21 cellular contexts compared by ENCODE assay signal in the genomic region with DNA sequence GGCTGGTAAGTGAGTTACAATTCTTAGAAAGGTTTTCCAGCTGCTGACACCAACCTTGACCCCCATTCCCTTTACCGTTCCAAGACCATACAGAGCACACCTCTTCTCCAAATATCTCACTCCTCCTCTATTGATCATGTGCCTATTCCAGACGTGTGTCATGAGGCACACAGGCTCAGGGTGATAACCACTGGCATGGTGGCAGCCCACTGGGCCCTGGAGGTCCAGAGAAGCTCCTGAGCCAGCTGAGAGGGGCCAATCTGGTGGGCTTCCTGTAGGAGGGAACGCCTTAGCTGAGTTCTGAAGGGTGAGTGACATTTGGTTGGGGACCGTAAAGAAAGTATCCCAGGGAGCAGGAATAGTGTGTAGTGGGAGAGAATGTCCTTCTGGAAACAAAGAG. TPM values are rescaled to one million over a fixed set of nuclear protein-coding genes. Genes with fewer than 3 reads are reported as not detected.
DNase-seq lines count a peak whose midpoint lies in the region; ATAC-seq and TF ChIP-seq lines count a peak whose summit lies in the region.
"Had no signal": no experiment of that assay in that cellular context is flagged by ENCODE, and none has a peak within 500 bp of the region (broad histone marks: within the 10 kb centered on the region; RNA-seq: fewer than 3 reads in every experiment).

No MANE protein-coding gene starts in this region.

- no peaks in the 10 kb centered on the region for H3K27me3 Mint-ChIP-seq in activated naive CD4-positive, alpha-beta T cell treated with anti-CD3 and anti-CD28 coated beads, Interleukin-2, amount 50 U/mL, for 24 hours
- H3K27me3 Mint-ChIP-seq in brain = no peaks in the 10 kb centered on the region

- H3K36me3 ChIP-seq in WERI-Rb-1 (peaks cover 5% of the 10 kb centered on the region), SJCRH30 (no peaks in the 10 kb centered on the region)
- H3K36me3 ChIP-seq: HAP-1, prostate gland had no signal

- peaks cover 4% of the 10 kb centered on the region; the same call in 1 of the 2 replicates for H3K4me1 ChIP-seq in SJCRH30
- H3K4me1 ChIP-seq: HAP-1, prostate gland, testis had no signal

- no peaks in the 10 kb centered on the region for H3K27me3 ChIP-seq in WERI-Rb-1 (ENCODE audit: insufficient read depth, low read depth, severe bottlenecking)
- no peaks in the 10 kb centered on the region for H3K27me3 ChIP-seq in SJCRH30
- H3K27me3 ChIP-seq: MG63, testis had no signal

- no peak for ATAC-seq in stimulated activated effector memory CD8-positive, alpha-beta T cell treated with anti-CD3 and anti-CD28 coated beads, Interleukin-12 subunit alpha, Interleukin-12 subunit beta, amount 100 ng/mL, for 72 hours
- no peak for ATAC-seq in left lobe of liver
- no peak for ATAC-seq in GM19023 (IDR thresholded peaks at IDR 0.05; ENCODE audit: unreplicated experiment)
- ATAC-seq: GM12878, WTC11 had no signal

- peak overlapping the region; percentile 86 for H3K27ac Mint-ChIP-seq in activated naive CD4-positive, alpha-beta T cell treated with anti-CD3 and anti-CD28 coated beads, Interleukin-2, amount 50 U/mL, for 24 hours
- H3K27ac Mint-ChIP-seq in brain = peak overlapping the region in 4 of 5 experiments; percentile 31 to 85 (median 56)
- peak overlapping the region; percentile 75 for H3K27ac Mint-ChIP-seq in stimulated activated effector memory CD8-positive, alpha-beta T cell treated with anti-CD3 and anti-CD28 coated beads, Interleukin-12 subunit alpha, Interleukin-12 subunit beta, amount 100 ng/mL, for 72 hours
- H3K27ac Mint-ChIP-seq: WTC11 had no signal

- TF ChIP-seq CTCF in WERI-Rb-1 (IDR thresholded peaks at IDR 0.05; ENCODE audit: low read depth, low read length) (no peak), brain (conservative IDR thresholded peaks at IDR 0.05) (no peak)

- H3K9me3 ChIP-seq in WERI-Rb-1 (ENCODE audit: severe bottlenecking) (no peaks in the 10 kb centered on the region), SJCRH30 (replicated peaks) (no peaks in the 10 kb centered on the region)
- H3K9me3 ChIP-seq: HAP-1, MG63, prostate gland, testis had no signal

- no peaks in the 10 kb centered on the region for H3K9me3 Mint-ChIP-seq in activated naive CD4-positive, alpha-beta T cell treated with anti-CD3 and anti-CD28 coated beads, Interleukin-2, amount 50 U/mL, for 24 hours
- peaks cover 0 to 13% (median 9%) of the 10 kb centered on the region in 5 experiments for H3K9me3 Mint-ChIP-seq in brain
- no peaks in the 10 kb centered on the region for H3K9me3 Mint-ChIP-seq in stimulated activated effector memory CD8-positive, alpha-beta T cell treated with anti-CD3 and anti-CD28 coated beads, Interleukin-12 subunit alpha, Interleukin-12 subunit beta, amount 100 ng/mL, for 72 hours
- H3K9me3 Mint-ChIP-seq: WTC11 had no signal

- H3K27ac ChIP-seq in WERI-Rb-1 = peak overlapping the region; percentile 98
- no peak overlapping the region for H3K27ac ChIP-seq in SJCRH30
- H3K27ac ChIP-seq: prostate gland, testis had no signal

- DNase-seq in activated naive CD4-positive, alpha-beta T cell treated with anti-CD3 and anti-CD28 coated beads, Interleukin-2, amount 50 U/mL, for 16 hours = no peak
- DNase-seq in WERI-Rb-1 = no peak
- DNase-seq in stimulated activated effector memory CD8-positive, alpha-beta T cell treated with anti-CD3 and anti-CD28 coated beads, Interleukin-12 subunit alpha, Interleukin-12 subunit beta, amount 100 ng/mL, for 72 hours (ENCODE audit: low spot score in 2 of 2) = no peak
- DNase-seq in left lobe of liver (ENCODE audit: low spot score) = no peak
- DNase-seq in SJCRH30 = no peak
- DNase-seq: amniotic stem cell; caudate nucleus; effector CD8-positive, alpha-beta T cell; GDM1; glutamatergic neuron; MG63; small intestine; stimulated activated CD4-positive, alpha-beta T cell treated with anti-CD3 and anti-CD28 coated beads, Interleukin-4, amount 100 ng/mL, for 4 hours; testis had no signal

- peaks cover 54% of the 10 kb centered on the region for H3K4me1 Mint-ChIP-seq in activated naive CD4-positive, alpha-beta T cell treated with anti-CD3 and anti-CD28 coated beads, Interleukin-2, amount 50 U/mL, for 24 hours
- H3K4me1 Mint-ChIP-seq in brain = peaks cover 21% of the 10 kb centered on the region
- peaks cover 81% of the 10 kb centered on the region for H3K4me1 Mint-ChIP-seq in stimulated activated effector memory CD8-positive, alpha-beta T cell treated with anti-CD3 and anti-CD28 coated beads, Interleukin-12 subunit alpha, Interleukin-12 subunit beta, amount 100 ng/mL, for 72 hours

- no peak overlapping the region for H3K4me3 Mint-ChIP-seq in activated naive CD4-positive, alpha-beta T cell treated with anti-CD3 and anti-CD28 coated beads, Interleukin-2, amount 50 U/mL, for 24 hours
- no peak overlapping the region for H3K4me3 Mint-ChIP-seq in brain
- H3K4me3 Mint-ChIP-seq in stimulated activated effector memory CD8-positive, alpha-beta T cell treated with anti-CD3 and anti-CD28 coated beads, Interleukin-12 subunit alpha, Interleukin-12 subunit beta, amount 100 ng/mL, for 72 hours = peak overlapping the region; percentile 31
- H3K4me3 Mint-ChIP-seq: WTC11 had no signal

- H3K4me3 ChIP-seq in WERI-Rb-1 (ENCODE audit: low read depth, low read length) (peak overlapping the region; percentile 63), SJCRH30 (no peak overlapping the region)
- H3K4me3 ChIP-seq: GM12878, HAP-1, MG63, prostate gland, testis had no signal

- peaks cover 22% of the 10 kb centered on the region for H3K36me3 Mint-ChIP-seq in activated naive CD4-positive, alpha-beta T cell treated with anti-CD3 and anti-CD28 coated beads, Interleukin-2, amount 50 U/mL, for 24 hours
- H3K36me3 Mint-ChIP-seq in brain = peaks cover 22% of the 10 kb centered on the region
- H3K36me3 Mint-ChIP-seq in stimulated activated effector memory CD8-positive, alpha-beta T cell treated with anti-CD3 and anti-CD28 coated beads, Interleukin-12 subunit alpha, Interleukin-12 subunit beta, amount 100 ng/mL, for 72 hours = peaks cover 75% of the 10 kb centered on the region
- H3K36me3 Mint-ChIP-seq: WTC11 had no signal

RNA-seq across cellular contexts. Expression of gene ZAP70, which starts 28.3 kb away (rescaled TPM):
- polyA plus RNA-seq in brain (ENCODE audit: insufficient read depth, low read depth, low replicate concordance) = not detected
- total RNA-seq in left lobe of liver = 1.5 TPM
- total RNA-seq in SJCRH30 (2014; rRNA removed; shearing (Covaris generic)) = 0.30 and 0.35 TPM in 2 replicates
